15 cellular contexts compared by ENCODE assay signal in genomic region chr11:134612416-134613030, GRCh38.
DNase-seq lines count a peak whose midpoint lies in the region; TF ChIP-seq lines count a peak whose summit lies in the region.
"Had no signal": no experiment of that assay in that cellular context is flagged by ENCODE, and none has a peak within 500 bp of the region (broad histone marks: within the 10 kb centered on the region; RNA-seq: fewer than 3 reads in every experiment).

No MANE protein-coding gene starts in this region.

- no peaks in the 10 kb centered on the region for H4K20me1 ChIP-seq in neural progenitor cell (ENCODE audit: low read depth)

- TF ChIP-seq EP300 in esophagus muscularis mucosa (IDR thresholded peaks at IDR 0.05), result no peak

- peaks cover 0 to 9% (median 0%) of the 10 kb centered on the region in 4 donors for H3K27me3 ChIP-seq in esophagus muscularis mucosa
- H3K27me3 ChIP-seq in neural progenitor cell, result no peaks in the 10 kb centered on the region

- WGBS in esophagus muscularis mucosa, result 82% methylated on average over 8 of the region's 9 CpGs

- H3K36me3 ChIP-seq in esophagus muscularis mucosa (no peaks in the 10 kb centered on the region), neural progenitor cell (no peaks in the 10 kb centered on the region)

- no peak overlapping the region for H3K4me3 Mint-ChIP-seq in activated CD4-positive, alpha-beta T cell treated with anti-CD3 and anti-CD28 coated beads, Interleukin-2, amount 10 ng/mL, durations not matched to agents 7 days and 5 days
- no peak overlapping the region for H3K4me3 Mint-ChIP-seq in activated CD4-positive, alpha-beta T cell treated with anti-CD3 and anti-CD28 coated beads, Interleukin-2, amount 10 ng/mL, durations not matched to agents 24 days and 14 days
- H3K4me3 Mint-ChIP-seq in neural progenitor cell, result no peak overlapping the region
- H3K4me3 Mint-ChIP-seq in activated naive CD4-positive, alpha-beta T cell treated with anti-CD3 and anti-CD28 coated beads for 36 hours, result no peak overlapping the region
- H3K4me3 Mint-ChIP-seq: CD4-positive, alpha-beta T cell had no signal

- no peak overlapping the region for H3K27ac Mint-ChIP-seq in activated CD4-positive, alpha-beta T cell treated with anti-CD3 and anti-CD28 coated beads, Interleukin-2, amount 10 ng/mL, durations not matched to agents 7 days and 5 days
- no peak overlapping the region for H3K27ac Mint-ChIP-seq in activated CD4-positive, alpha-beta T cell treated with anti-CD3 and anti-CD28 coated beads, Interleukin-2, amount 10 ng/mL, durations not matched to agents 24 days and 14 days
- peak overlapping the region; percentile 42 for H3K27ac Mint-ChIP-seq in neural progenitor cell
- no peak overlapping the region for H3K27ac Mint-ChIP-seq in activated naive CD4-positive, alpha-beta T cell treated with anti-CD3 and anti-CD28 coated beads for 36 hours
- H3K27ac Mint-ChIP-seq: CD4-positive, alpha-beta T cell had no signal

- H3K9me3 Mint-ChIP-seq in activated CD4-positive, alpha-beta T cell treated with anti-CD3 and anti-CD28 coated beads, Interleukin-2, amount 10 ng/mL, durations not matched to agents 7 days and 5 days, result no peaks in the 10 kb centered on the region
- H3K9me3 Mint-ChIP-seq in activated CD4-positive, alpha-beta T cell treated with anti-CD3 and anti-CD28 coated beads, Interleukin-2, amount 10 ng/mL, durations not matched to agents 24 days and 14 days, result no peaks in the 10 kb centered on the region
- no peaks in the 10 kb centered on the region for H3K9me3 Mint-ChIP-seq in neural progenitor cell
- no peaks in the 10 kb centered on the region for H3K9me3 Mint-ChIP-seq in activated naive CD4-positive, alpha-beta T cell treated with anti-CD3 and anti-CD28 coated beads for 36 hours
- H3K9me3 Mint-ChIP-seq: CD4-positive, alpha-beta T cell had no signal

- no peak overlapping the region for H3K9ac ChIP-seq in neural progenitor cell

- CTCF ChIA-PET in activated CD4-positive, alpha-beta T cell treated with anti-CD3 and anti-CD28 coated beads, Interleukin-2, amount 10 ng/mL, durations not matched to agents 7 days and 5 days (lab: Charles Lee), result no interaction called here
- CTCF ChIA-PET in activated naive CD4-positive, alpha-beta T cell treated with anti-CD3 and anti-CD28 coated beads for 36 hours (lab: Charles Lee), result no interaction called here
- CTCF ChIA-PET in GM10248 (lab: Yijun Ruan, JAX), result no interaction called here

- TF ChIP-seq CTCF in esophagus muscularis mucosa (IDR thresholded peaks at IDR 0.05) (no peak), neural progenitor cell (IDR thresholded peaks at IDR 0.05) (no peak), GM10248 (IDR thresholded peaks at IDR 0.05; ENCODE audit: control extremely low read depth, extremely low read depth, low read depth, missing control alignments) (no peak)

- no peaks in the 10 kb centered on the region for H3K36me3 Mint-ChIP-seq in activated CD4-positive, alpha-beta T cell treated with anti-CD3 and anti-CD28 coated beads, Interleukin-2, amount 10 ng/mL, durations not matched to agents 7 days and 5 days (ENCODE audit: low read depth)
- no peaks in the 10 kb centered on the region for H3K36me3 Mint-ChIP-seq in activated CD4-positive, alpha-beta T cell treated with anti-CD3 and anti-CD28 coated beads, Interleukin-2, amount 10 ng/mL, durations not matched to agents 24 days and 14 days (ENCODE audit: low read depth)
- no peaks in the 10 kb centered on the region for H3K36me3 Mint-ChIP-seq in neural progenitor cell
- no peaks in the 10 kb centered on the region for H3K36me3 Mint-ChIP-seq in activated naive CD4-positive, alpha-beta T cell treated with anti-CD3 and anti-CD28 coated beads for 36 hours (ENCODE audit: low read depth)

- no peaks in the 10 kb centered on the region for H3K9me3 ChIP-seq in esophagus muscularis mucosa
- no peaks in the 10 kb centered on the region for H3K9me3 ChIP-seq in neural progenitor cell (ENCODE audit: low read depth)
- H3K9me3 ChIP-seq: A549 had no signal

- peak; percentile 4 for DNase-seq in activated CD4-positive, alpha-beta T cell treated with anti-CD3 and anti-CD28 coated beads, Interleukin-2, amount 10 ng/mL, durations not matched to agents 7 days and 5 days
- DNase-seq in activated CD4-positive, alpha-beta T cell treated with anti-CD3 and anti-CD28 coated beads, Interleukin-2, amount 10 ng/mL, durations not matched to agents 24 days and 14 days, result no peak
- DNase-seq in esophagus muscularis mucosa (ENCODE audit: extremely low spot score) (peak; percentile 86), neural progenitor cell (ENCODE audit: low spot score) (no peak), NCI-H82 treated with DMSO at 0.1 percent for 48 hours (lab: John Stamatoyannopoulos, UW; ENCODE audit: unreplicated experiment) (no peak), GM10248 (ENCODE audit: extremely low spot score) (no peak)
- DNase-seq in activated naive CD4-positive, alpha-beta T cell treated with anti-CD3 and anti-CD28 coated beads for 36 hours, result no peak
- DNase-seq: AML-193; Caco-2; CD4-positive, alpha-beta T cell; HCEC 1CT; IMR-90 had no signal

- TF ChIP-seq POLR2A in esophagus muscularis mucosa (IDR thresholded peaks at IDR 0.05; ENCODE audit: low read depth), result no peak

- no peaks in the 10 kb centered on the region for H3K27me3 Mint-ChIP-seq in activated CD4-positive, alpha-beta T cell treated with anti-CD3 and anti-CD28 coated beads, Interleukin-2, amount 10 ng/mL, durations not matched to agents 7 days and 5 days
- H3K27me3 Mint-ChIP-seq in activated CD4-positive, alpha-beta T cell treated with anti-CD3 and anti-CD28 coated beads, Interleukin-2, amount 10 ng/mL, durations not matched to agents 24 days and 14 days, result no peaks in the 10 kb centered on the region
- peaks cover 15% of the 10 kb centered on the region for H3K27me3 Mint-ChIP-seq in neural progenitor cell (ENCODE audit: insufficient read depth, low read depth)
- H3K27me3 Mint-ChIP-seq in activated naive CD4-positive, alpha-beta T cell treated with anti-CD3 and anti-CD28 coated beads for 36 hours (ENCODE audit: low read depth), result peaks cover 3% of the 10 kb centered on the region

- H3K4me1 ChIP-seq in esophagus muscularis mucosa, result no peaks in the 10 kb centered on the region
- H3K4me1 ChIP-seq in neural progenitor cell, result no peaks in the 10 kb centered on the region
- H3K4me1 ChIP-seq: A549 had no signal

- intact Hi-C loops in activated CD4-positive, alpha-beta T cell treated with anti-CD3 and anti-CD28 coated beads, Interleukin-2, amount 10 ng/mL, durations not matched to agents 24 days and 14 days (cut with micrococcal nuclease), result no loop called here
- intact Hi-C loops in esophagus muscularis mucosa (cut with DNase I), result no loop called here
- intact Hi-C loops in activated naive CD4-positive, alpha-beta T cell treated with anti-CD3 and anti-CD28 coated beads for 36 hours (cut with micrococcal nuclease), result no loop called here

- H2AFZ ChIP-seq in neural progenitor cell (replicated peaks), result no peak overlapping the region

- POLR2A ChIA-PET in activated CD4-positive, alpha-beta T cell treated with anti-CD3 and anti-CD28 coated beads, Interleukin-2, amount 10 ng/mL, durations not matched to agents 7 days and 5 days (lab: Charles Lee), result no interaction called here
- POLR2A ChIA-PET in GM10248 (lab: Yijun Ruan, JAX), result no interaction called here

- H3K4me3 ChIP-seq in esophagus muscularis mucosa (no peak overlapping the region), neural progenitor cell (no peak overlapping the region)
- H3K4me3 ChIP-seq: A549 had no signal

- no peak overlapping the region for H3K27ac ChIP-seq in esophagus muscularis mucosa (replicated peaks in 1 of 4)
- no peak overlapping the region for H3K27ac ChIP-seq in neural progenitor cell
- H3K27ac ChIP-seq: 22Rv1, A549, C4-2B had no signal

- no peak overlapping the region for H3K4me2 ChIP-seq in neural progenitor cell
- H3K4me2 ChIP-seq: A549 had no signal

- no peaks in the 10 kb centered on the region for H3K4me1 Mint-ChIP-seq in activated CD4-positive, alpha-beta T cell treated with anti-CD3 and anti-CD28 coated beads, Interleukin-2, amount 10 ng/mL, durations not matched to agents 7 days and 5 days
- H3K4me1 Mint-ChIP-seq in activated CD4-positive, alpha-beta T cell treated with anti-CD3 and anti-CD28 coated beads, Interleukin-2, amount 10 ng/mL, durations not matched to agents 24 days and 14 days, result no peaks in the 10 kb centered on the region
- peaks cover 3% of the 10 kb centered on the region for H3K4me1 Mint-ChIP-seq in neural progenitor cell
- H3K4me1 Mint-ChIP-seq in activated naive CD4-positive, alpha-beta T cell treated with anti-CD3 and anti-CD28 coated beads for 36 hours (ENCODE audit: low read depth), result no peaks in the 10 kb centered on the region

- H3K79me2 ChIP-seq in neural progenitor cell (ENCODE audit: low read depth), result no peaks in the 10 kb centered on the region

- H3F3A ChIP-seq in neural progenitor cell (ENCODE audit: low read depth), result no peaks in the 10 kb centered on the region

Comparison
In these comparisons a context has a peak if more than half of its experiments do, and no peak if none do; other contexts are left out.
1. DNase-seq: peak in activated CD4-positive, alpha-beta T cell treated with anti-CD3 and anti-CD28 coated beads, Interleukin-2, amount 10 ng/mL, durations not matched to agents 7 days and 5 days (single experiment) and esophagus muscularis mucosa (single experiment); none in activated CD4-positive, alpha-beta T cell treated with anti-CD3 and anti-CD28 coated beads, Interleukin-2, amount 10 ng/mL, durations not matched to agents 24 days and 14 days (single experiment), neural progenitor cell (single experiment), NCI-H82 treated with DMSO at 0.1 percent for 48 hours (single experiment), activated naive CD4-positive, alpha-beta T cell treated with anti-CD3 and anti-CD28 coated beads for 36 hours (single experiment) and GM10248 (single experiment).